Comparison of ENCODE assay signal across 7 cellular contexts in genomic region chr14:67620217-67620789, GRCh38. TPM values are rescaled to one million over a fixed set of nuclear protein-coding genes. Genes with fewer than 3 reads are reported as not detected.
DNase-seq lines count a peak whose midpoint lies in the region; ATAC-seq and TF ChIP-seq lines count a peak whose summit lies in the region.

No MANE protein-coding gene starts in this region.

- H3K9ac ChIP-seq in ES-I3 (ENCODE audit: low read depth, low read length) = peak overlapping the region; percentile 79

- H3K27me3 Mint-ChIP-seq in stimulated activated naive CD8-positive, alpha-beta T cell treated with anti-CD3 and anti-CD28 coated beads, Interleukin-15, Interleukin-2, amounts not matched to agents 100 ng/mL and 50 ng/mL, for 24 hours = peaks cover 9% of the 10 kb centered on the region

- peak overlapping the region; percentile 84 for H3K4me3 Mint-ChIP-seq in stimulated activated naive CD8-positive, alpha-beta T cell treated with anti-CD3 and anti-CD28 coated beads, Interleukin-15, Interleukin-2, amounts not matched to agents 100 ng/mL and 50 ng/mL, for 24 hours

- DNase-seq in NCI-H2107 treated with DMSO at 0.1 percent for 48 hours (lab: John Stamatoyannopoulos, UW; ENCODE audit: unreplicated experiment) (peak; percentile 86), breast epithelium (ENCODE audit: low spot score in 2 of 2) (peak in 1 of 2 donors; percentile 18), kidney tubule cell (ENCODE audit: low spot score) (peak; percentile 11)
- DNase-seq in effector CD4-positive, alpha-beta T cell = no peak

- no peaks in the 10 kb centered on the region for H3K9me3 Mint-ChIP-seq in stimulated activated naive CD8-positive, alpha-beta T cell treated with anti-CD3 and anti-CD28 coated beads, Interleukin-15, Interleukin-2, amounts not matched to agents 100 ng/mL and 50 ng/mL, for 24 hours

- H3K36me3 Mint-ChIP-seq in stimulated activated naive CD8-positive, alpha-beta T cell treated with anti-CD3 and anti-CD28 coated beads, Interleukin-15, Interleukin-2, amounts not matched to agents 100 ng/mL and 50 ng/mL, for 24 hours (ENCODE audit: low read depth) = peaks cover 5% of the 10 kb centered on the region

- peak overlapping the region; percentile 55 to 68 (median 61) for H3K4me3 ChIP-seq in breast epithelium

- H3K27ac ChIP-seq in breast epithelium = peak overlapping the region; percentile 86 to 91

- H3K4me1 Mint-ChIP-seq in stimulated activated naive CD8-positive, alpha-beta T cell treated with anti-CD3 and anti-CD28 coated beads, Interleukin-15, Interleukin-2, amounts not matched to agents 100 ng/mL and 50 ng/mL, for 24 hours (ENCODE audit: low read depth) = peaks cover 38% of the 10 kb centered on the region

- ATAC-seq in GM18511 (IDR thresholded peaks at IDR 0.05; ENCODE audit: unreplicated experiment) = no peak

- TF ChIP-seq POLR2A in breast epithelium (IDR thresholded peaks at IDR 0.05) = no peak

- H3K27me3 ChIP-seq in breast epithelium = no peaks in the 10 kb centered on the region

- H3K4me1 ChIP-seq in ES-I3 (ENCODE audit: insufficient read depth, low read length) (peaks cover 19% of the 10 kb centered on the region), breast epithelium (no peaks in the 10 kb centered on the region)

- no peak overlapping the region for H3K27ac Mint-ChIP-seq in stimulated activated naive CD8-positive, alpha-beta T cell treated with anti-CD3 and anti-CD28 coated beads, Interleukin-15, Interleukin-2, amounts not matched to agents 100 ng/mL and 50 ng/mL, for 24 hours

- TF ChIP-seq CTCF in breast epithelium (IDR thresholded peaks at IDR 0.05) = no peak

- no peaks in the 10 kb centered on the region for H3K36me3 ChIP-seq in ES-I3 (ENCODE audit: insufficient read depth, low read length)
- no peaks in the 10 kb centered on the region for H3K36me3 ChIP-seq in breast epithelium

- H3K9me3 ChIP-seq in ES-I3 (ENCODE audit: control insufficient read depth, insufficient read depth, low read length) = peaks cover 2% of the 10 kb centered on the region; the same call in 1 of the 2 replicates
- H3K9me3 ChIP-seq in breast epithelium = no peaks in the 10 kb centered on the region

- intact Hi-C loops in breast epithelium (cut with DNase I; ENCODE audit: low total_unique reads) = no loop called here

RNA-seq across cellular contexts. Expression of gene ARG2, which starts 0.6 kb away (rescaled TPM):
- total RNA-seq in breast epithelium = 1 to 10 TPM; 2.9 to 5.2 (median 4.4) TPM

RNA-seq across cellular contexts. Expression of gene PIGH, which starts 20.2 kb away (rescaled TPM):
- total RNA-seq in breast epithelium = 10 to 100 TPM; 32.8 to 37.6 (median 33.8) TPM

RNA-seq across cellular contexts. Expression of gene VTI1B, which starts 54.1 kb away (rescaled TPM):
- 100 to 1,000 TPM in 1 of 3 donors, 10 to 100 TPM in 2; 62.8 to 169 (median 80.6) TPM for total RNA-seq in breast epithelium
